24 cellular contexts compared by ENCODE assay signal in the genomic region with DNA sequence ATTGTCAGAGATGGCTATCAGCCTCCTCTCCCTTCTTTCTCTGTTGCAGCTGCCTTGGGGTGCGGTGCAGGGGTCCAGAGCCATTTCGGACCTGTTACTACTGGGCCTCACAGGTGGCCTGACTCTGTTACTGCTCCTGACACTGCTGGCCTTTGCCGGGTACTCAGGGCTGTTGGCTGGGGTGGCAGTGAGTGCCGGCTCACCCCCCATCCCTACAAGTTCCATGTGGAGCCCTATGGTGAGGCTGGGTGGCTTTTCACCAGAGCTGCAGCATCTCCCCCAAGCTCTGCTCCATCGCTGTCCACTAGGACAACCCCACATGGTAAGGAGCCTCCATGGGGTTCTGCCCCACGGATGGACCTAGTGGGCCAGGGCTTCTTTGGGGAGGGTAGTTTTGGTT. TPM values are rescaled to one million over a fixed set of nuclear protein-coding genes. Genes with fewer than 3 reads are reported as not detected.
"Had no signal": no experiment of that assay in that cellular context is flagged by ENCODE, and none has a peak within 500 bp of the region (broad histone marks: within the 10 kb centered on the region; RNA-seq: fewer than 3 reads in every experiment).

No MANE protein-coding gene starts in this region.

- DNase-seq: IMR-90, Karpas-422, KG1, MG63, NCI-H1092, NCI-H1105 treated with DMSO at 0.1 percent for 48 hours, NCI-H1417 treated with DMSO at 0.1 percent for 48 hours, NCI-H146, NCI-H1694 treated with DMSO at 0.1 percent for 48 hours, NCI-H1930, NCI-H2081, NCI-H2107, NCI-H2227 treated with DMSO at 0.1 percent for 48 hours, NCI-H524, NCI-H69, NCI-H774, SHP77 treated with DMSO at 0.1 percent for 48 hours, SJCRH30 had no signal

- H3K4me1 ChIP-seq: SJCRH30 had no signal

- ATAC-seq: HepG2, Panc1, SK-N-SH treated with all-trans-retinoic acid at 6 μM for 48 hours had no signal

- H3K27me3 ChIP-seq: MG63, SJCRH30 had no signal

- H3K27ac ChIP-seq: RWPE1, SJCRH30 had no signal

- H3K4me3 ChIP-seq: MG63, SJCRH30 had no signal

- H3K9me3 ChIP-seq: MG63, SJCRH30 had no signal

- H3K36me3 ChIP-seq: MG63, SJCRH30 had no signal

RNA-seq across cellular contexts. Expression of a gene that starts 13.7 kb away (rescaled TPM):
- total RNA-seq: HepG2, HT1080, NCI-H460 had no signal
- polyA plus RNA-seq: HepG2 had no signal
